In the genomic region with DNA sequence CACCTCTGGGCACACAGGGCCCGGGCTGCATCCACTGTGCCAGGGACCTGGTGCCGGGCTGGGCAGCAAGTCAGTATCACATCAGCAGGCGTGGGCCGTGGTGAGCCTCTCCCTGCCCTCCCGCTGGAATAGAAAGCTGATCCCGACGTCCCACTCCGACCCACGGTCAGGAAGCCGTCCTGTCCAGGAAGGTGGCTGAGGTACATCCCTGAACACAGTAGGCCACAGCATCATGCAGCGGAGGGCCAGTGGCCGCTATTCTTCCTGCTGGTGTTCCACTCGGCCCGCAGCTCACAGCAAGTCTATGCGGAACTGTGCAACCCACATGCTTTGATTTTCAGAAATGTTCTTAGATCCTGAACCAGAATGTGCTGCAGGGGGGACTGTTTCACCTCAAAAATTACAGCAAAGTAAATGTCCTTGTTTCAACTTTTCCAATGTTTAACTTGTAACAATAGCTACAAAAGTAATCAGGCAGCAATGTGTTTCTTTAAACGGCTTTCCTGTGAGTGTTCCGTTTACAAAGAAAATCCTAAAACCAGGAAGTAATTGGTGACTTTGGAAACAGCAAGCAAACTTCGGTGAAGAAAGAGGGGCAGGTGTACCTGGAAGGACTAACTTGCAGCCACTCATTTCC, we compare ENCODE assay signal across 8 cellular contexts. TPM values are rescaled to one million over a fixed set of nuclear protein-coding genes. Genes with fewer than 3 reads are reported as not detected.
A peak's percentile ranks its signal among the peaks of the same experiment; 100 is the strongest.
DNase-seq lines count a peak whose midpoint lies in the region; ATAC-seq, FAIRE-seq and TF ChIP-seq lines count a peak whose summit lies in the region.

No MANE protein-coding gene starts in this region.

- no peak for TF ChIP-seq EP300 in A549 (IDR thresholded peaks at IDR 0.05)

- intact Hi-C loops in colonic mucosa (cut with DNase I) = loop anchor here (2.0 kb wide), 1 partner anchor 15 kb away; no protein-coding TSS in a partner anchor

- H3K9me3 ChIP-seq in A549 = no peaks in the 10 kb centered on the region
- no peaks in the 10 kb centered on the region for H3K9me3 ChIP-seq in colonic mucosa
- H3K9me3 ChIP-seq in mucosa of stomach (ENCODE audit: control insufficient read depth, low read length) = no peaks in the 10 kb centered on the region

- no peaks in the 10 kb centered on the region for H3K27me3 ChIP-seq in colonic mucosa
- no peaks in the 10 kb centered on the region for H3K27me3 ChIP-seq in mucosa of stomach (ENCODE audit: control insufficient read depth, insufficient read depth, low read length)

- H3K4me1 ChIP-seq in A549 = peaks cover 18% of the 10 kb centered on the region
- H3K4me1 ChIP-seq in colonic mucosa = peaks cover 20% of the 10 kb centered on the region
- H3K4me1 ChIP-seq in mucosa of stomach (ENCODE audit: control insufficient read depth, insufficient read depth, low read length) = peaks cover 68% of the 10 kb centered on the region

- 81% methylated on average over 18 of the region's 18 CpGs for WGBS in A549 (ENCODE audit: missing lambda C conversion rate)

- POLR2A ChIA-PET in A549 (lab: Yijun Ruan, JAX) = interaction anchor here (0.8 to 1.3 kb wide), 3 partner anchors 15 to 22 kb away, joined by 3 to 4 read pairs (median 3); no protein-coding TSS in a partner anchor

- TF ChIP-seq CTCF in A549 (IDR thresholded peaks at IDR 0.05) (no peak), colonic mucosa (IDR thresholded peaks at IDR 0.05) (no peak)

- TF ChIP-seq POLR2A in A549 (IDR thresholded peaks at IDR 0.05; ENCODE audit: low read length) = no peak

- CTCF ChIA-PET in A549 (lab: Yijun Ruan, JAX) = interaction anchor here (0.9 to 7.2 kb wide), 7 partner anchors 10 to 58 kb away, joined by 3 to 84 read pairs (median 6); no protein-coding TSS in a partner anchor

- H3K9ac ChIP-seq in colonic mucosa (ENCODE audit: low read depth in 2 of 2, low read length in 2 of 2) (peak overlapping the region; percentile 61 to 82), mucosa of stomach (ENCODE audit: low read length) (peak overlapping the region; percentile 58)

- H3K4me3 ChIP-seq in A549 = peak overlapping the region; percentile 60
- peak overlapping the region; percentile 47 for H3K4me3 ChIP-seq in Jurkat, Clone E6-1 (ENCODE audit: low read length)
- H3K4me3 ChIP-seq in colonic mucosa = peak overlapping the region; percentile 29
- peak overlapping the region; percentile 9 for H3K4me3 ChIP-seq in mucosa of stomach (ENCODE audit: low read length)

- H3K27ac ChIP-seq in A549 (peak overlapping the region; percentile 75 to 85), colonic mucosa (peak overlapping the region; percentile 84)

- DNase-seq in A549 (ENCODE audit: low read depth in 1 of 2, low spot score in 1 of 2) = no peak
- DNase-seq in Jurkat, Clone E6-1 (ENCODE audit: low read depth, low spot score) = no peak
- peak; percentile 48 for DNase-seq in colonic mucosa
- DNase-seq in C1 segment of cervical spinal cord (lab: John Stamatoyannopoulos, UW) = no peak
- DNase-seq in NCI-H2227 treated with DMSO at 0.1 percent for 48 hours (lab: John Stamatoyannopoulos, UW) = no peak

- H3K4me2 ChIP-seq in A549 = peak overlapping the region; percentile 83

- TF ChIP-seq RAD21 in A549 (conservative IDR thresholded peaks at IDR 0.05 in 1 of 2, IDR thresholded peaks at IDR 0.05 in 1 of 2) = no peak

- H3K36me3 ChIP-seq in colonic mucosa (no peaks in the 10 kb centered on the region), mucosa of stomach (ENCODE audit: control insufficient read depth, insufficient read depth, low read length) (no peaks in the 10 kb centered on the region)

- no peak for ATAC-seq in A549
- no peak for ATAC-seq in GM18907 (IDR thresholded peaks at IDR 0.05; ENCODE audit: unreplicated experiment)
- no peak for ATAC-seq in GM19467 (IDR thresholded peaks at IDR 0.05; ENCODE audit: unreplicated experiment)

- no peak for FAIRE-seq in A549 (lab: Jason Lieb, UNC)

TF ChIP-seq in A549, 52 proteins besides CTCF, POLR2A, EP300 and RAD21:
- TF ChIP-seq RNF2 (IDR thresholded peaks at IDR 0.05; ENCODE audit: borderline replicate concordance, low read depth) (no peak), ZC3H11A (IDR thresholded peaks at IDR 0.05) (no peak), CHD2 (IDR thresholded peaks at IDR 0.05; ENCODE audit: low read length, partially characterized antibody) (no peak), KDM1A (IDR thresholded peaks at IDR 0.05; ENCODE audit: low read depth) (no peak), TP53 (CRISPR knock-in tag; IDR thresholded peaks at IDR 0.05) (no peak), BHLHE40 (IDR thresholded peaks at IDR 0.05; ENCODE audit: low read depth, low read length) (no peak), FOSL2 (IDR thresholded peaks at IDR 0.05) (no peak), FOSL2 (CRISPR knock-in tag; IDR thresholded peaks at IDR 0.05) (no peak), HDAC2 (IDR thresholded peaks at IDR 0.05) (no peak), CEBPB (IDR thresholded peaks at IDR 0.05) (no peak), TFCP2L1 (CRISPR knock-in tag; IDR thresholded peaks at IDR 0.05) (no peak)
- TF ChIP-seq, protein P1, sequence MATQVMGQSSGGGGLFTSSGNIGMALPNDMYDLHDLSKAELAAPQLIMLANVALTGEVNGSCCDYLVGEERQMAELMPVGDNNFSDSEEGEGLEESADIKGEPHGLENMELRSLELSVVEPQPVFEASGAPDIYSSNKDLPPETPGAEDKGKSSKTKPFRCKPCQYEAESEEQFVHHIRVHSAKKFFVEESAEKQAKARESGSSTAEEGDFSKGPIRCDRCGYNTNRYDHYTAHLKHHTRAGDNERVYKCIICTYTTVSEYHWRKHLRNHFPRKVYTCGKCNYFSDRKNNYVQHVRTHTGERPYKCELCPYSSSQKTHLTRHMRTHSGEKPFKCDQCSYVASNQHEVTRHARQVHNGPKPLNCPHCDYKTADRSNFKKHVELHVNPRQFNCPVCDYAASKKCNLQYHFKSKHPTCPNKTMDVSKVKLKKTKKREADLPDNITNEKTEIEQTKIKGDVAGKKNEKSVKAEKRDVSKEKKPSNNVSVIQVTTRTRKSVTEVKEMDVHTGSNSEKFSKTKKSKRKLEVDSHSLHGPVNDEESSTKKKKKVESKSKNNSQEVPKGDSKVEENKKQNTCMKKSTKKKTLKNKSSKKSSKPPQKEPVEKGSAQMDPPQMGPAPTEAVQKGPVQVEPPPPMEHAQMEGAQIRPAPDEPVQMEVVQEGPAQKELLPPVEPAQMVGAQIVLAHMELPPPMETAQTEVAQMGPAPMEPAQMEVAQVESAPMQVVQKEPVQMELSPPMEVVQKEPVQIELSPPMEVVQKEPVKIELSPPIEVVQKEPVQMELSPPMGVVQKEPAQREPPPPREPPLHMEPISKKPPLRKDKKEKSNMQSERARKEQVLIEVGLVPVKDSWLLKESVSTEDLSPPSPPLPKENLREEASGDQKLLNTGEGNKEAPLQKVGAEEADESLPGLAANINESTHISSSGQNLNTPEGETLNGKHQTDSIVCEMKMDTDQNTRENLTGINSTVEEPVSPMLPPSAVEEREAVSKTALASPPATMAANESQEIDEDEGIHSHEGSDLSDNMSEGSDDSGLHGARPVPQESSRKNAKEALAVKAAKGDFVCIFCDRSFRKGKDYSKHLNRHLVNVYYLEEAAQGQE (IDR thresholded peaks at IDR 0.05) = no peak
- TF ChIP-seq, protein P2, sequence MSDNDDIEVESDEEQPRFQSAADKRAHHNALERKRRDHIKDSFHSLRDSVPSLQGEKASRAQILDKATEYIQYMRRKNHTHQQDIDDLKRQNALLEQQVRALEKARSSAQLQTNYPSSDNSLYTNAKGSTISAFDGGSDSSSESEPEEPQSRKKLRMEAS (IDR thresholded peaks at IDR 0.05) = no peak

RNA-seq across cellular contexts. Expression of a gene that starts 0.7 kb away (rescaled TPM):
- polyA plus RNA-seq in A549 (2011; rRNA removed) = 0.50 and 0.87 TPM in 2 replicates
- 1.3 and 2.3 TPM in 2 replicates for polyA plus RNA-seq in A549 (2012; cell fraction: cytosol; rRNA removed)
- 1.7 and 2.9 TPM in 2 replicates for polyA plus RNA-seq in A549 (2012; cell fraction: nucleus; rRNA removed)
- 0.70 to 0.75 TPM (median 0.74 TPM) in 3 replicates for polyA plus RNA-seq in A549 (2017; fragmentation: RNase III; extraction: RNeasy Plus Mini Kit Qiagen cat#74134 plus additional on column Dnase treatment)
- 0.68 and 1.7 TPM in 2 replicates for polyA minus RNA-seq in A549 (2011; rRNA and poly(A)+ RNA removed)
- polyA plus RNA-seq in Jurkat, Clone E6-1 (2012; ENCODE audit: insufficient read depth, insufficient read length) = 2.6 TPM
- total RNA-seq in colonic mucosa = 1 to 10 TPM; 2.9 to 9.0 TPM

RNA-seq across cellular contexts. Expression of a gene that starts 44.2 kb away (rescaled TPM):
- polyA plus RNA-seq in A549 (2011; rRNA removed) = 0.23 and 0.30 TPM in 2 replicates
- polyA plus RNA-seq in A549 (2012; cell fraction: cytosol; rRNA removed) = 0.46 and 0.70 TPM in 2 replicates
- 0.72 and 0.91 TPM in 2 replicates for polyA plus RNA-seq in A549 (2012; cell fraction: nucleus; rRNA removed)
- polyA plus RNA-seq in A549 (2017; fragmentation: RNase III; extraction: RNeasy Plus Mini Kit Qiagen cat#74134 plus additional on column Dnase treatment) = 0.50 to 0.80 TPM (median 0.54 TPM) in 3 replicates
- 0.44 and 0.45 TPM in 2 replicates for polyA minus RNA-seq in A549 (2011; rRNA and poly(A)+ RNA removed)
- polyA plus RNA-seq in Jurkat, Clone E6-1 (2012; ENCODE audit: insufficient read depth, insufficient read length) = 1.2 TPM
- 1 to 10 TPM; 5.7 to 8.2 TPM for total RNA-seq in colonic mucosa

Comparison
In these comparisons a context has a peak if more than half of its experiments do, and no peak if none do; other contexts are left out.
1. H3K4me3 ChIP-seq: peak in every context shown above with its lines; median percentile 60 in A549; 47 in Jurkat, Clone E6-1; 29 in colonic mucosa; 9 in mucosa of stomach.